In the genomic region with DNA sequence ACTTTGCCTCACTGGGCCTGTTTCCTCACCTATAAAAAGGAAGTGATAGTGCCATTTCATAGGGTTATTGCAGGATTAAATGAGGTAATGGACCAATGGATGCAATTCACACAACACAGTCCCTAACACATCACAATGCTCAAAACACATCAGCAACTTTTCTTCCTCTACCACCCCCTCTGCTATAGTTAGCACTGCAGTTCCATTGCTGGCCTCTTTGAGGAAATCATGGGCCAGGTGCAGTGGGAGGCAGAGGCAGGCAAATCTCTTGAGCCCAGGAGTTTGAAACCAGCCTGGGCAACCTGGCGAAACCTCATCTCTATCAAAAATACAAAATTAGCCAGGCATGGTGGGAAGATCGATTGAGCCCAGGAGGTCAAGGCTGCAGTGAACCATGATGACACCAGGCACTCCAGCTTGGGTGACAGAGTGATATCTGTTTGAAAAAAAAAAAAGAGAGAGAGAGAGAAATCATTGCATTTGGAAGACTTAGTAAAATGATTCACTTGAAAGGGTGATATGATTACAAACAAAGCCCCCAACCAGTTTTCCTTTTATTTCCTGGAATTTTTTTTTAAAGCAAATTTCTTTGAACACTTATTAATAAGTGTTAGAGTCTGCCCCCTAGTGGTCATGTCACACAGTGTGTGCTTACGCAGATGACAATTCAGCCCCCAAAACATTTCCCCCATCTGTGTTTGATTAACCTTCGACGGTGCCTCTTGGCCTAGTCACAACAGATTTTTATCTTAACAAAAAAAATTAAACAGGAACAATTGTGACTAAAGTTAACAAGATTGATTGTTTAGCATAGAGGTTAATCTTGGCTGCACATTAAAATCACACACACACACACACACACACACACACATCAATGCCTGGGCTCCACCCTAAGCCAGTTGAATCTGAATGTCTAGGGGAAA, we compare ENCODE assay signal across 8 cellular contexts.
DNase-seq lines count a peak whose midpoint lies in the region; ATAC-seq, FAIRE-seq and TF ChIP-seq lines count a peak whose summit lies in the region.

No MANE protein-coding gene starts in this region.

- H3K27ac ChIP-seq in CD4-positive, alpha-beta T cell (ENCODE audit: low read depth, low read length), result no peak overlapping the region
- H3K27ac ChIP-seq in endothelial cell of umbilical vein (ENCODE audit: insufficient read depth, low read depth, low read length), result no peak overlapping the region

- H3K27me3 ChIP-seq in CD4-positive, alpha-beta T cell (ENCODE audit: control insufficient read depth, insufficient read depth, low read length), result no peaks in the 10 kb centered on the region
- no peaks in the 10 kb centered on the region for H3K27me3 ChIP-seq in endothelial cell of umbilical vein (ENCODE audit: control insufficient read depth in 2 of 2, insufficient read depth in 2 of 2, low read length in 2 of 2)

- no peak overlapping the region for H3K4me3 ChIP-seq in endothelial cell of umbilical vein (replicated peaks in 1 of 3; ENCODE audit: insufficient read depth in 1 of 3, low read depth in 1 of 3, low read length in 3 of 3)

- H3K4me1 Mint-ChIP-seq in CD4-positive, alpha-beta T cell (ENCODE audit: low read depth), result no peaks in the 10 kb centered on the region
- H3K4me1 Mint-ChIP-seq in nephron, result peaks cover 27% of the 10 kb centered on the region

- H3K27me3 Mint-ChIP-seq in CD4-positive, alpha-beta T cell, result no peaks in the 10 kb centered on the region
- H3K27me3 Mint-ChIP-seq in nephron (ENCODE audit: low read depth), result no peaks in the 10 kb centered on the region

- no peaks in the 10 kb centered on the region for H3K36me3 Mint-ChIP-seq in CD4-positive, alpha-beta T cell (ENCODE audit: low read depth)
- H3K36me3 Mint-ChIP-seq in nephron (ENCODE audit: low read depth), result no peaks in the 10 kb centered on the region

- H3K79me2 ChIP-seq in endothelial cell of umbilical vein (ENCODE audit: control insufficient read depth, insufficient read depth, low read length), result no peaks in the 10 kb centered on the region

- H3K27ac Mint-ChIP-seq in CD4-positive, alpha-beta T cell, result no peak overlapping the region
- H3K27ac Mint-ChIP-seq in nephron, result no peak overlapping the region

- POLR2A ChIA-PET in CD4-positive, alpha-beta T cell (lab: Charles Lee), result interaction anchor here (0.6 kb wide), 1 partner anchor 923 kb away, joined by 3 read pairs; no protein-coding TSS in a partner anchor
- POLR2A ChIA-PET in endothelial cell of umbilical vein (lab: Charles Lee), result no interaction called here

- no peaks in the 10 kb centered on the region for H3K9me3 Mint-ChIP-seq in CD4-positive, alpha-beta T cell
- no peaks in the 10 kb centered on the region for H3K9me3 Mint-ChIP-seq in nephron

- H3K9me1 ChIP-seq in endothelial cell of umbilical vein (replicated peaks; ENCODE audit: control insufficient read depth, extremely low read depth, insufficient read depth, low read length), result no peaks in the 10 kb centered on the region

- no TSS peak for BruUV-seq in endothelial cell of umbilical vein (replicated peaks; lab: Mats Ljungman, UMichigan)

- peak; percentile 84 for TF ChIP-seq CTCF in CD4-positive, alpha-beta T cell (IDR thresholded peaks at IDR 0.05)
- TF ChIP-seq CTCF in endothelial cell of umbilical vein (IDR thresholded peaks at IDR 0.05; ENCODE audit: extremely low read depth in 1 of 2, insufficient read depth in 1 of 2, low read depth in 1 of 2, low read length in 2 of 2) (peak; percentile 65 to 66), nephron (IDR thresholded peaks at IDR 0.05; ENCODE audit: unreplicated experiment in 3 of 3) (peak; percentile 66 to 78 (median 72))

- H2AFZ ChIP-seq in endothelial cell of umbilical vein (ENCODE audit: low read depth, low read length), result no peak overlapping the region

- DNase-seq in CD4-positive, alpha-beta T cell, result peak in 2 of 10 experiments; percentile 2
- DNase-seq in Kasumi-1 (lab: John Stamatoyannopoulos, UW) (peak; percentile 62), SW480 (ENCODE audit: low spot score) (peak; percentile 42), endothelial cell of umbilical vein (ENCODE audit: low read depth, low spot score) (peak; percentile 32), GOT3 (lab: John Stamatoyannopoulos, UW) (no peak)

- no peaks in the 10 kb centered on the region for H3K36me3 ChIP-seq in endothelial cell of umbilical vein (ENCODE audit: control insufficient read depth in 2 of 2, extremely low read depth in 1 of 2, insufficient read depth in 2 of 2, low read length in 2 of 2)

- no peaks in the 10 kb centered on the region for H4K20me1 ChIP-seq in endothelial cell of umbilical vein (replicated peaks; ENCODE audit: control insufficient read depth, extremely low read depth, insufficient read depth, low read length)

- CTCF ChIA-PET in CD4-positive, alpha-beta T cell (lab: Charles Lee), result no interaction called here
- CTCF ChIA-PET in endothelial cell of umbilical vein (lab: Charles Lee), result interaction anchor here (1.2 to 1.4 kb wide), 5 partner anchors 12 to 81 kb away, joined by 3 to 8 read pairs (median 3); no protein-coding TSS in a partner anchor

- TF ChIP-seq POLR2A in endothelial cell of umbilical vein (IDR thresholded peaks at IDR 0.05; ENCODE audit: low read depth, low read length), result no peak

- no peak overlapping the region for H3K9ac ChIP-seq in endothelial cell of umbilical vein (replicated peaks; ENCODE audit: extremely low read depth, insufficient read depth, low read length)

- FAIRE-seq in endothelial cell of umbilical vein (lab: Jason Lieb, UNC), result no peak

- no peak overlapping the region for H3K4me2 ChIP-seq in endothelial cell of umbilical vein (ENCODE audit: insufficient read depth, low read length)

- H3K9me3 ChIP-seq in CD4-positive, alpha-beta T cell (ENCODE audit: control insufficient read depth, low read length), result no peaks in the 10 kb centered on the region
- H3K9me3 ChIP-seq in endothelial cell of umbilical vein (replicated peaks; ENCODE audit: control insufficient read depth, insufficient read depth, low read length), result no peaks in the 10 kb centered on the region

- no peak for ATAC-seq in CD4-positive, alpha-beta T cell (ENCODE audit: poor library complexity)
- peak; percentile 63 for ATAC-seq in GM18873 (IDR thresholded peaks at IDR 0.05; ENCODE audit: low FRiP score, unreplicated experiment)
- ATAC-seq in HG03469 (IDR thresholded peaks at IDR 0.05; ENCODE audit: unreplicated experiment), result no peak

- no peaks in the 10 kb centered on the region for H3K4me1 ChIP-seq in endothelial cell of umbilical vein (ENCODE audit: control insufficient read depth, extremely low read depth, insufficient read depth, low read length)

- intact Hi-C loops in CD4-positive, alpha-beta T cell (cut with DNase I, micrococcal nuclease), result loop anchor here in 1 of 2 experiments (10.0 kb wide), 1 partner anchor 1877 kb away; no protein-coding TSS in a partner anchor
- intact Hi-C loops in endothelial cell of umbilical vein (cut with micrococcal nuclease), result loop anchor here (2.0 kb wide), 1 partner anchor 1879 kb away; no protein-coding TSS in a partner anchor

- H3K4me3 Mint-ChIP-seq in CD4-positive, alpha-beta T cell, result no peak overlapping the region
- no peak overlapping the region for H3K4me3 Mint-ChIP-seq in nephron

- dilution Hi-C loops in endothelial cell of umbilical vein (cut with MboI; ENCODE audit: extremely low pct_ligation_motif_present, low sequenced_read_pairs), result no loop called here

TF ChIP-seq in endothelial cell of umbilical vein, 7 proteins besides CTCF, POLR2A, EP300 and RAD21:
- TF ChIP-seq EZH2 (IDR thresholded peaks at IDR 0.05; ENCODE audit: borderline replicate concordance, low read depth, low read length, severe bottlenecking) (no peak), FOS (IDR thresholded peaks at IDR 0.05; ENCODE audit: borderline replicate concordance, insufficient read depth, low read length) (no peak), JUN (IDR thresholded peaks at IDR 0.05; ENCODE audit: borderline replicate concordance, insufficient read depth, insufficient read length, low read depth) (no peak), GATA2 (IDR thresholded peaks at IDR 0.05; ENCODE audit: insufficient read depth, insufficient read length, low read depth, low read length) (no peak), MYC (IDR thresholded peaks at IDR 0.05; ENCODE audit: low read depth, low read length) (no peak), POLR2AphosphoS5 (IDR thresholded peaks at IDR 0.05; ENCODE audit: insufficient read depth, low read depth, low read length) (no peak)
- TF ChIP-seq, protein P1, sequence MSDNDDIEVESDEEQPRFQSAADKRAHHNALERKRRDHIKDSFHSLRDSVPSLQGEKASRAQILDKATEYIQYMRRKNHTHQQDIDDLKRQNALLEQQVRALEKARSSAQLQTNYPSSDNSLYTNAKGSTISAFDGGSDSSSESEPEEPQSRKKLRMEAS (IDR thresholded peaks at IDR 0.05; ENCODE audit: insufficient read depth, insufficient read length), result no peak
